Comparison of ENCODE assay signal across 1 cellular context in the genomic region with DNA sequence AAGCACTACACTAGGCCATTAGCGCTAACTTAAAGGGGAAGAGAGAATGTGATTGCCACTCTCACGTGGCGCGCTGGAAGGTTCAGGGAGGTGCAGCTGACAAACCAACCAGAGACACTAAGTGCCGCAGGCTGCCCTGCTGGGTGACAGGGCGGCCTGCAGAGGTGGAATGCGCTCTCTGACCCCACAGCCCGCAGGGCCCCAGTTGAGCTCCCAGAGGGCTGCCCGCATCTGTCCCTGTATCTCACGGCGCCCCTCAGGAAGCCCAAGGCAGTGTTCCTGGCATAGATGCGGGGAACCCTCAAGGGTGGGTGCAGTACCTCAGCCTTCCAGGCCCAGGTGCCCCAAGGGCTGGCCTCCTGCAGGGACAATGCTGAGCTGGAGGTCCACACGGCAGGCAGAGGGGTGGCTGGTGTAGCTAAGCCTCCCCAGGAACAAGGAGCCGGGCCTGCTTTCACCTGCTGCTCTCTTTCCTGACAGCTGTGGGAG.
TF ChIP-seq lines count a peak whose summit lies in the region.

No MANE protein-coding gene starts in this region.

TF ChIP-seq in HepG2, 621 proteins besides CTCF, POLR2A, EP300 and RAD21 (continued from another document):
- no peak for TF ChIP-seq NONO (IDR thresholded peaks at IDR 0.05)
- 0 out of 2 replicates have a peak, but pooled peaks have one; percentile 31 for TF ChIP-seq NONO (CRISPR knock-in tag; conservative IDR thresholded peaks at IDR 0.05)
- TF ChIP-seq ZNF160 (CRISPR knock-in tag; IDR thresholded peaks at IDR 0.05) = 0 out of 2 replicates have a peak, but pooled peaks have one; percentile 38
- peak; percentile 37; the same call in 1 of the 2 replicates for TF ChIP-seq ZBTB7B (CRISPR knock-in tag; IDR thresholded peaks at IDR 0.05)
- TF ChIP-seq, protein P1, sequence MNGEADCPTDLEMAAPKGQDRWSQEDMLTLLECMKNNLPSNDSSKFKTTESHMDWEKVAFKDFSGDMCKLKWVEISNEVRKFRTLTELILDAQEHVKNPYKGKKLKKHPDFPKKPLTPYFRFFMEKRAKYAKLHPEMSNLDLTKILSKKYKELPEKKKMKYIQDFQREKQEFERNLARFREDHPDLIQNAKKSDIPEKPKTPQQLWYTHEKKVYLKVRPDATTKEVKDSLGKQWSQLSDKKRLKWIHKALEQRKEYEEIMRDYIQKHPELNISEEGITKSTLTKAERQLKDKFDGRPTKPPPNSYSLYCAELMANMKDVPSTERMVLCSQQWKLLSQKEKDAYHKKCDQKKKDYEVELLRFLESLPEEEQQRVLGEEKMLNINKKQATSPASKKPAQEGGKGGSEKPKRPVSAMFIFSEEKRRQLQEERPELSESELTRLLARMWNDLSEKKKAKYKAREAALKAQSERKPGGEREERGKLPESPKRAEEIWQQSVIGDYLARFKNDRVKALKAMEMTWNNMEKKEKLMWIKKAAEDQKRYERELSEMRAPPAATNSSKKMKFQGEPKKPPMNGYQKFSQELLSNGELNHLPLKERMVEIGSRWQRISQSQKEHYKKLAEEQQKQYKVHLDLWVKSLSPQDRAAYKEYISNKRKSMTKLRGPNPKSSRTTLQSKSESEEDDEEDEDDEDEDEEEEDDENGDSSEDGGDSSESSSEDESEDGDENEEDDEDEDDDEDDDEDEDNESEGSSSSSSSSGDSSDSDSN (CRISPR knock-in tag; IDR thresholded peaks at IDR 0.05) = peak; percentile 34; the same call in 1 of the 2 replicates
- TF ChIP-seq FOXC1 (CRISPR knock-in tag; IDR thresholded peaks at IDR 0.05; ENCODE audit: borderline replicate concordance) = peak; percentile 73; the same call in 1 of the 2 replicates
- no peak for TF ChIP-seq MAZ (IDR thresholded peaks at IDR 0.05; ENCODE audit: borderline replicate concordance, low read depth, low read length)
- TF ChIP-seq MAZ (CRISPR knock-in tag; IDR thresholded peaks at IDR 0.05; ENCODE audit: low read depth) = no peak
- TF ChIP-seq, protein P2, sequence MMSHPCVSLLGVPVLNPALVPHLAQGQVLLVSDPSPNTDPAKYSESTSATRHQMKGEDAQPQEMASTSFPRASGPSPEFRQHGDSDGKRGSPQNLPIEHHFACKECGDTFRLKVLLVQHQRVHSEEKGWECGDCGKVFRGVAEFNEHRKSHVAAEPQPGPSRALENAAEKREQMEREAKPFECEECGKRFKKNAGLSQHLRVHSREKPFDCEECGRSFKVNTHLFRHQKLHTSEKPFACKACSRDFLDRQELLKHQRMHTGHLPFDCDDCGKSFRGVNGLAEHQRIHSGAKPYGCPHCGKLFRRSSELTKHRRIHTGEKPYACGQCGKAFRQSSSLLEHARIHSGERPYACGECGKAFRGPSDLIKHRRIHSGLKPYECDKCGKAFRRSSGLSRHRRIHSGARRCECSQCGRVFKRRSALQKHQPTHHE (CRISPR knock-in tag; IDR thresholded peaks at IDR 0.05; ENCODE audit: borderline replicate concordance) = peak; percentile 33; the same call in 1 of the 2 replicates
- TF ChIP-seq ZNF780A (CRISPR knock-in tag; IDR thresholded peaks at IDR 0.05) = no peak
- TF ChIP-seq ZSCAN30 (CRISPR knock-in tag; IDR thresholded peaks at IDR 0.05) = no peak
- TF ChIP-seq MBNL3 (CRISPR knock-in tag; conservative IDR thresholded peaks at IDR 0.05) = no peak
- TF ChIP-seq ZNF572 (CRISPR knock-in tag; IDR thresholded peaks at IDR 0.05) = no peak
- no peak for TF ChIP-seq ZNF274 (CRISPR knock-in tag; IDR thresholded peaks at IDR 0.05)
- no peak for TF ChIP-seq HNF4G (IDR thresholded peaks at IDR 0.05; ENCODE audit: borderline replicate concordance, low read depth, low read length)
- TF ChIP-seq HNF4G (CRISPR knock-in tag; IDR thresholded peaks at IDR 0.05; ENCODE audit: borderline replicate concordance, low read depth) = no peak
- no peak for TF ChIP-seq MYNN (CRISPR knock-in tag; IDR thresholded peaks at IDR 0.05; ENCODE audit: low read depth)
- TF ChIP-seq, protein P3, sequence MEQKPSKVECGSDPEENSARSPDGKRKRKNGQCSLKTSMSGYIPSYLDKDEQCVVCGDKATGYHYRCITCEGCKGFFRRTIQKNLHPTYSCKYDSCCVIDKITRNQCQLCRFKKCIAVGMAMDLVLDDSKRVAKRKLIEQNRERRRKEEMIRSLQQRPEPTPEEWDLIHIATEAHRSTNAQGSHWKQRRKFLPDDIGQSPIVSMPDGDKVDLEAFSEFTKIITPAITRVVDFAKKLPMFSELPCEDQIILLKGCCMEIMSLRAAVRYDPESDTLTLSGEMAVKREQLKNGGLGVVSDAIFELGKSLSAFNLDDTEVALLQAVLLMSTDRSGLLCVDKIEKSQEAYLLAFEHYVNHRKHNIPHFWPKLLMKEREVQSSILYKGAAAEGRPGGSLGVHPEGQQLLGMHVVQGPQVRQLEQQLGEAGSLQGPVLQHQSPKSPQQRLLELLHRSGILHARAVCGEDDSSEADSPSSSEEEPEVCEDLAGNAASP (CRISPR knock-in tag; IDR thresholded peaks at IDR 0.05; ENCODE audit: borderline replicate concordance) = no peak
- TF ChIP-seq, protein P4, sequence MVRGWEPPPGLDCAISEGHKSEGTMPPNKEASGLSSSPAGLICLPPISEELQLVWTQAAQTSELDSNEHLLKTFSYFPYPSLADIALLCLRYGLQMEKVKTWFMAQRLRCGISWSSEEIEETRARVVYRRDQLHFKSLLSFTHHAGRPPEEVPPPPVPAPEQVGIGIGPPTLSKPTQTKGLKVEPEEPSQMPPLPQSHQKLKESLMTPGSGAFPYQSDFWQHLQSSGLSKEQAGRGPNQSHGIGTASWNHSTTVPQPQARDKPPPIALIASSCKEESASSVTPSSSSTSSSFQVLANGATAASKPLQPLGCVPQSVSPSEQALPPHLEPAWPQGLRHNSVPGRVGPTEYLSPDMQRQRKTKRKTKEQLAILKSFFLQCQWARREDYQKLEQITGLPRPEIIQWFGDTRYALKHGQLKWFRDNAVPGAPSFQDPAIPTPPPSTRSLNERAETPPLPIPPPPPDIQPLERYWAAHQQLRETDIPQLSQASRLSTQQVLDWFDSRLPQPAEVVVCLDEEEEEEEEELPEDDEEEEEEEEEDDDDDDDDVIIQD (CRISPR knock-in tag; IDR thresholded peaks at IDR 0.05; ENCODE audit: low read depth) = no peak
- TF ChIP-seq NR2F6 (IDR thresholded peaks at IDR 0.05) = 0 out of 2 replicates have a peak, but pooled peaks have one; percentile 36
- TF ChIP-seq NR2F6 (CRISPR knock-in tag; IDR thresholded peaks at IDR 0.05) = peak; percentile 69
- TF ChIP-seq ZBTB7A (CRISPR knock-in tag; IDR thresholded peaks at IDR 0.05) = 0 out of 2 replicates have a peak, but pooled peaks have one; percentile 32
- TF ChIP-seq SALL1 (CRISPR knock-in tag; IDR thresholded peaks at IDR 0.05) = peak; percentile 64
- TF ChIP-seq, protein P5, sequence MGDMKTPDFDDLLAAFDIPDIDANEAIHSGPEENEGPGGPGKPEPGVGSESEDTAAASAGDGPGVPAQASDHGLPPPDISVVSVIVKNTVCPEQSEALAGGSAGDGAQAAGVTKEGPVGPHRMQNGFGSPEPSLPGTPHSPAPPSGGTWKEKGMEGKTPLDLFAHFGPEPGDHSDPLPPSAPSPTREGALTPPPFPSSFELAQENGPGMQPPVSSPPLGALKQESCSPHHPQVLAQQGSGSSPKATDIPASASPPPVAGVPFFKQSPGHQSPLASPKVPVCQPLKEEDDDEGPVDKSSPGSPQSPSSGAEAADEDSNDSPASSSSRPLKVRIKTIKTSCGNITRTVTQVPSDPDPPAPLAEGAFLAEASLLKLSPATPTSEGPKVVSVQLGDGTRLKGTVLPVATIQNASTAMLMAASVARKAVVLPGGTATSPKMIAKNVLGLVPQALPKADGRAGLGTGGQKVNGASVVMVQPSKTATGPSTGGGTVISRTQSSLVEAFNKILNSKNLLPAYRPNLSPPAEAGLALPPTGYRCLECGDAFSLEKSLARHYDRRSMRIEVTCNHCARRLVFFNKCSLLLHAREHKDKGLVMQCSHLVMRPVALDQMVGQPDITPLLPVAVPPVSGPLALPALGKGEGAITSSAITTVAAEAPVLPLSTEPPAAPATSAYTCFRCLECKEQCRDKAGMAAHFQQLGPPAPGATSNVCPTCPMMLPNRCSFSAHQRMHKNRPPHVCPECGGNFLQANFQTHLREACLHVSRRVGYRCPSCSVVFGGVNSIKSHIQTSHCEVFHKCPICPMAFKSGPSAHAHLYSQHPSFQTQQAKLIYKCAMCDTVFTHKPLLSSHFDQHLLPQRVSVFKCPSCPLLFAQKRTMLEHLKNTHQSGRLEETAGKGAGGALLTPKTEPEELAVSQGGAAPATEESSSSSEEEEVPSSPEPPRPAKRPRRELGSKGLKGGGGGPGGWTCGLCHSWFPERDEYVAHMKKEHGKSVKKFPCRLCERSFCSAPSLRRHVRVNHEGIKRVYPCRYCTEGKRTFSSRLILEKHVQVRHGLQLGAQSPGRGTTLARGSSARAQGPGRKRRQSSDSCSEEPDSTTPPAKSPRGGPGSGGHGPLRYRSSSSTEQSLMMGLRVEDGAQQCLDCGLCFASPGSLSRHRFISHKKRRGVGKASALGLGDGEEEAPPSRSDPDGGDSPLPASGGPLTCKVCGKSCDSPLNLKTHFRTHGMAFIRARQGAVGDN (CRISPR knock-in tag; IDR thresholded peaks at IDR 0.05) = peak; percentile 92
- TF ChIP-seq, protein P6, sequence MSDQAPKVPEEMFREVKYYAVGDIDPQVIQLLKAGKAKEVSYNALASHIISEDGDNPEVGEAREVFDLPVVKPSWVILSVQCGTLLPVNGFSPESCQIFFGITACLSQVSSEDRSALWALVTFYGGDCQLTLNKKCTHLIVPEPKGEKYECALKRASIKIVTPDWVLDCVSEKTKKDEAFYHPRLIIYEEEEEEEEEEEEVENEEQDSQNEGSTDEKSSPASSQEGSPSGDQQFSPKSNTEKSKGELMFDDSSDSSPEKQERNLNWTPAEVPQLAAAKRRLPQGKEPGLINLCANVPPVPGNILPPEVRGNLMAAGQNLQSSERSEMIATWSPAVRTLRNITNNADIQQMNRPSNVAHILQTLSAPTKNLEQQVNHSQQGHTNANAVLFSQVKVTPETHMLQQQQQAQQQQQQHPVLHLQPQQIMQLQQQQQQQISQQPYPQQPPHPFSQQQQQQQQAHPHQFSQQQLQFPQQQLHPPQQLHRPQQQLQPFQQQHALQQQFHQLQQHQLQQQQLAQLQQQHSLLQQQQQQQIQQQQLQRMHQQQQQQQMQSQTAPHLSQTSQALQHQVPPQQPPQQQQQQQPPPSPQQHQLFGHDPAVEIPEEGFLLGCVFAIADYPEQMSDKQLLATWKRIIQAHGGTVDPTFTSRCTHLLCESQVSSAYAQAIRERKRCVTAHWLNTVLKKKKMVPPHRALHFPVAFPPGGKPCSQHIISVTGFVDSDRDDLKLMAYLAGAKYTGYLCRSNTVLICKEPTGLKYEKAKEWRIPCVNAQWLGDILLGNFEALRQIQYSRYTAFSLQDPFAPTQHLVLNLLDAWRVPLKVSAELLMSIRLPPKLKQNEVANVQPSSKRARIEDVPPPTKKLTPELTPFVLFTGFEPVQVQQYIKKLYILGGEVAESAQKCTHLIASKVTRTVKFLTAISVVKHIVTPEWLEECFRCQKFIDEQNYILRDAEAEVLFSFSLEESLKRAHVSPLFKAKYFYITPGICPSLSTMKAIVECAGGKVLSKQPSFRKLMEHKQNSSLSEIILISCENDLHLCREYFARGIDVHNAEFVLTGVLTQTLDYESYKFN (CRISPR knock-in tag; conservative IDR thresholded peaks at IDR 0.05) = peak; percentile 69
- TF ChIP-seq AGO1 (IDR thresholded peaks at IDR 0.05; ENCODE audit: low read depth, low read length, poor library complexity, severe bottlenecking) = no peak
- no peak for TF ChIP-seq ZNF264 (CRISPR knock-in tag; IDR thresholded peaks at IDR 0.05)
- TF ChIP-seq KLF9 (CRISPR knock-in tag; IDR thresholded peaks at IDR 0.05; ENCODE audit: low read depth) = no peak
- TF ChIP-seq TEAD3 (CRISPR knock-in tag; optimal IDR thresholded peaks at IDR 0.05; ENCODE audit: borderline replicate concordance) = peak; percentile 72
- TF ChIP-seq MAFG (CRISPR knock-in tag; IDR thresholded peaks at IDR 0.05) = no peak
- TF ChIP-seq FIP1L1 (IDR thresholded peaks at IDR 0.05; ENCODE audit: borderline replicate concordance, insufficient read depth, low read depth, low read length) = no peak
- 0 out of 2 replicates have a peak, but pooled peaks have one; percentile 16 for TF ChIP-seq POGZ (CRISPR knock-in tag; IDR thresholded peaks at IDR 0.05)
- no peak for TF ChIP-seq U2AF1 (optimal IDR thresholded peaks at IDR 0.05; ENCODE audit: low read depth, low read length)
- no peak for TF ChIP-seq SCMH1 (CRISPR knock-in tag; IDR thresholded peaks at IDR 0.05; ENCODE audit: borderline replicate concordance)
- TF ChIP-seq SP4 (CRISPR knock-in tag; IDR thresholded peaks at IDR 0.05) = 0 out of 2 replicates have a peak, but pooled peaks have one; percentile 37
- TF ChIP-seq GZF1 (CRISPR knock-in tag; IDR thresholded peaks at IDR 0.05) = no peak
- TF ChIP-seq ZNF749 (CRISPR knock-in tag; IDR thresholded peaks at IDR 0.05; ENCODE audit: borderline replicate concordance) = no peak
- 0 out of 2 replicates have a peak, but pooled peaks have one; percentile 49 for TF ChIP-seq SAFB2 (CRISPR knock-in tag; IDR thresholded peaks at IDR 0.05; ENCODE audit: borderline replicate concordance, low read depth)
- peak; percentile 59; the same call in 1 of the 2 replicates for TF ChIP-seq TBX2 (CRISPR knock-in tag; IDR thresholded peaks at IDR 0.05; ENCODE audit: borderline replicate concordance)
- TF ChIP-seq ZNF124 (CRISPR knock-in tag; IDR thresholded peaks at IDR 0.05) = 0 out of 2 replicates have a peak, but pooled peaks have one; percentile 51
- no peak for TF ChIP-seq SKI (IDR thresholded peaks at IDR 0.05; ENCODE audit: partially characterized antibody)
- TF ChIP-seq LCORL (IDR thresholded peaks at IDR 0.05) = no peak
- TF ChIP-seq LCORL (CRISPR knock-in tag; IDR thresholded peaks at IDR 0.05) = peak; percentile 86
